Comparison of ENCODE assay signal across 25 cellular contexts in genomic region chr13:107553838-107554237, GRCh38.
DNase-seq lines count a peak whose midpoint lies in the region; ATAC-seq and TF ChIP-seq lines count a peak whose summit lies in the region.
"Had no signal": no experiment of that assay in that cellular context is flagged by ENCODE, and none has a peak within 500 bp of the region (broad histone marks: within the 10 kb centered on the region; RNA-seq: fewer than 3 reads in every experiment).

No MANE protein-coding gene starts in this region.

- no peak for TF ChIP-seq CTCF in Calu3 (IDR thresholded peaks at IDR 0.05; ENCODE audit: unreplicated experiment)

- DNase-seq in ELR (ENCODE audit: low read depth) (peak; percentile 3), NCI-H510A treated with DMSO at 0.1 percent for 48 hours (lab: John Stamatoyannopoulos, UW) (peak; percentile 50), amniotic epithelial cell (ENCODE audit: low read depth) (peak; percentile 50), left kidney (ENCODE audit: low read depth, low spot score) (peak; percentile 21), GDM1 (lab: John Stamatoyannopoulos, UW) (no peak), DMS114 treated with DMSO at 0.1 percent for 48 hours (lab: John Stamatoyannopoulos, UW; ENCODE audit: unreplicated experiment) (no peak), Calu3 (no peak)
- DNase-seq: activated CD4-positive, alpha-beta T cell treated with anti-CD3 and anti-CD28 coated beads for 4 hours; activated CD8-positive, alpha-beta memory T cell treated with anti-CD3 and anti-CD28 coated beads for 24 hours; activated gamma-delta T cell; body of pancreas; foreskin keratinocyte; heart right ventricle; Kasumi-1; left cardiac atrium; NCI-H1436; NCI-H2171 treated with DMSO at 0.1 percent for 48 hours; posterior cingulate gyrus; right cardiac atrium; RPMI8226; stimulated activated CD4-positive, alpha-beta T cell treated with anti-CD3 and anti-CD28 coated beads, Interleukin-12 subunit alpha, Interleukin-12 subunit beta, amount 100 ng/mL, for 4 hours; stimulated activated CD4-positive, alpha-beta T cell treated with anti-CD3 and anti-CD28 coated beads, Interleukin-4, amount 100 ng/mL, for 24 hours; upper lobe of right lung had no signal

- intact Hi-C loops in Calu3 (cut with micrococcal nuclease; ENCODE audit: unreplicated experiment): no loop called here

- no peak for ATAC-seq in HG03196 (IDR thresholded peaks at IDR 0.05; ENCODE audit: unreplicated experiment)
- ATAC-seq: body of pancreas, foreskin keratinocyte, heart right ventricle, left cardiac atrium, right cardiac atrium had no signal

- CTCF ChIA-PET in Calu3 (lab: Charles Lee): no interaction called here

- H3K9me3 Mint-ChIP-seq in Calu3 (ENCODE audit: low read depth, unreplicated experiment): no peaks in the 10 kb centered on the region

- BruUV-seq in Calu3 (replicated peaks; lab: Mats Ljungman, UMichigan): no TSS peak

- H3K4me1 Mint-ChIP-seq in Calu3 (ENCODE audit: low read depth, unreplicated experiment): no peaks in the 10 kb centered on the region
- H3K4me1 Mint-ChIP-seq: stimulated activated memory B cell treated with anti-CD40 and anti-IgM and Interleukin-4, amounts not matched to agents 10 μg/mL and 1 μg/mL and 100 μg/mL, for 72 hours had no signal

- no peaks in the 10 kb centered on the region for H3K36me3 Mint-ChIP-seq in Calu3 (ENCODE audit: insufficient read depth, unreplicated experiment)
- H3K36me3 Mint-ChIP-seq: stimulated activated memory B cell treated with anti-CD40 and anti-IgM and Interleukin-4, amounts not matched to agents 10 μg/mL and 1 μg/mL and 100 μg/mL, for 72 hours had no signal

- no peaks in the 10 kb centered on the region for H3K27me3 Mint-ChIP-seq in Calu3 (ENCODE audit: unreplicated experiment)
- H3K27me3 Mint-ChIP-seq: stimulated activated memory B cell treated with anti-CD40 and anti-IgM and Interleukin-4, amounts not matched to agents 10 μg/mL and 1 μg/mL and 100 μg/mL, for 72 hours had no signal

- H3K27ac Mint-ChIP-seq in Calu3 (ENCODE audit: unreplicated experiment): no peak overlapping the region
- H3K27ac Mint-ChIP-seq: stimulated activated memory B cell treated with anti-CD40 and anti-IgM and Interleukin-4, amounts not matched to agents 10 μg/mL and 1 μg/mL and 100 μg/mL, for 72 hours had no signal

- no peak overlapping the region for H3K4me3 Mint-ChIP-seq in Calu3 (ENCODE audit: low read depth, unreplicated experiment)
- H3K4me3 Mint-ChIP-seq: stimulated activated memory B cell treated with anti-CD40 and anti-IgM and Interleukin-4, amounts not matched to agents 10 μg/mL and 1 μg/mL and 100 μg/mL, for 72 hours had no signal

Comparison
In these comparisons a context has a peak if more than half of its experiments do, and no peak if none do; other contexts are left out.
1. DNase-seq: peak in ELR (single experiment), NCI-H510A treated with DMSO at 0.1 percent for 48 hours (single experiment), amniotic epithelial cell (single experiment) and left kidney (single experiment); none in GDM1 (single experiment), DMS114 treated with DMSO at 0.1 percent for 48 hours (single experiment) and Calu3 (single experiment).